24 cellular contexts compared by ENCODE assay signal in the genomic region with DNA sequence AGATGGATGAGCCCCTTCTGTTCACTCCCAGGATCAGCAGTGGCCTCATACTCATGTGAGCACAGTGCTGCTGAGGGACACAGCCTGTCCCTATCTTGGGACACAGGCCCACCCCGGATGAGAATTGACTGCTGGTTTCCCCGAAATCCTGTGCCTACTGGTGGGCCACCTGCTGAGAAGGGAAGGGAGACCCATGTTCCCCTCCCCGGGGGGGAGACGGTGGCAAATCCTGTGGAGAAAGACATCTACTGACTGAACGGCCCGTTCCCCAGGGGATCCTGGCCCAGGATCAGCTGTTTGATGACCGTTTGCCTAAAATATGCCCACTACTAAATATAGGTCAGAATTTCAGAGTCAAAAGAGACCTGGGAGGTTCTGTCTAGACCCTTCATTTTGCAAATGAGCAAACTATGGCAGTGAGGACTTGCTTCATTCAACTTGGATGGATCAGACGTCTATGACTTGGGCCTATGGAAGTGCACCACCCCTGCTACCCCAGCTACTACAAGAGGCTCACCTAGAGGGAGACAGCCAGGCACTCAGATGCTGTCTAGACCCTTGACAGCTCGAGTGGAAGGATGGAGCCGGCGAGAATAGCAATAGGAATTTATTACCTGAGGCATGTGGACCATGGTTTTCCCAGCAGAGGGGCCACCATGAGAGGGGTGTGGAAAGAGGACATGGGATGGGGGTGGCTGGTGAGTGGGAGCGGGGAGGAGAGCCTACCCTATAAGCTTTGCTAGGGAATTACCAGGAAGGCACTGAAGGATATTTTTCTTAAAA. TPM values are rescaled to one million over a fixed set of nuclear protein-coding genes. Genes with fewer than 3 reads are reported as not detected.
DNase-seq lines count a peak whose midpoint lies in the region; ATAC-seq lines count a peak whose summit lies in the region.
"Had no signal": no experiment of that assay in that cellular context is flagged by ENCODE, and none has a peak within 500 bp of the region (broad histone marks: within the 10 kb centered on the region; RNA-seq: fewer than 3 reads in every experiment).

No MANE protein-coding gene starts in this region.

- H3K9me3 Mint-ChIP-seq in T-helper 1 cell treated with Interleukin-12 subunit alpha and Interleukin-12 subunit beta and Interleukin-4 antibody, amounts not matched to agents 30 μg/mL and 1 μg/mL, for 36 hours = no peaks in the 10 kb centered on the region
- H3K9me3 Mint-ChIP-seq in stimulated activated memory B cell treated with anti-CD40 and anti-IgM and Interleukin-4, amounts not matched to agents 10 μg/mL and 1 μg/mL and 100 μg/mL, for 72 hours = no peaks in the 10 kb centered on the region
- H3K9me3 Mint-ChIP-seq: CD4-positive, CD25-positive, alpha-beta regulatory T cell had no signal

- H3K4me1 Mint-ChIP-seq in T-helper 1 cell treated with Interleukin-12 subunit alpha and Interleukin-12 subunit beta and Interleukin-4 antibody, amounts not matched to agents 30 μg/mL and 1 μg/mL, for 36 hours (ENCODE audit: low read depth) = peaks cover 6% of the 10 kb centered on the region
- H3K4me1 Mint-ChIP-seq in stimulated activated memory B cell treated with anti-CD40 and anti-IgM and Interleukin-4, amounts not matched to agents 10 μg/mL and 1 μg/mL and 100 μg/mL, for 72 hours = peaks cover 25% of the 10 kb centered on the region

- H3K4me2 ChIP-seq in BLaER1 treated with 17β-estradiol and CSF1 and Interleukin-3, amounts not matched to agents 10 nM and 100 nM = peak overlapping the region in 9 of 11 experiments; percentile 21 to 84 (median 67); a peak in 16 of 22 replicates

- H3K4me1 ChIP-seq in BLaER1 treated with 17β-estradiol and CSF1 and Interleukin-3, amounts not matched to agents 10 nM and 100 nM = peaks cover 28 to 49% (median 37%) of the 10 kb centered on the region in 10 experiments
- H3K4me1 ChIP-seq: Caco-2 had no signal

- H3K4me3 Mint-ChIP-seq in T-helper 1 cell treated with Interleukin-12 subunit alpha and Interleukin-12 subunit beta and Interleukin-4 antibody, amounts not matched to agents 30 μg/mL and 1 μg/mL, for 36 hours = no peak overlapping the region
- no peak overlapping the region for H3K4me3 Mint-ChIP-seq in stimulated activated memory B cell treated with anti-CD40 and anti-IgM and Interleukin-4, amounts not matched to agents 10 μg/mL and 1 μg/mL and 100 μg/mL, for 72 hours
- H3K4me3 Mint-ChIP-seq: CD4-positive, CD25-positive, alpha-beta regulatory T cell had no signal

- H3K36me3 Mint-ChIP-seq in T-helper 1 cell treated with Interleukin-12 subunit alpha and Interleukin-12 subunit beta and Interleukin-4 antibody, amounts not matched to agents 30 μg/mL and 1 μg/mL, for 36 hours (ENCODE audit: low read depth) = peaks cover 1% of the 10 kb centered on the region
- H3K36me3 Mint-ChIP-seq in stimulated activated memory B cell treated with anti-CD40 and anti-IgM and Interleukin-4, amounts not matched to agents 10 μg/mL and 1 μg/mL and 100 μg/mL, for 72 hours = peaks cover 2% of the 10 kb centered on the region
- H3K36me3 Mint-ChIP-seq: CD4-positive, CD25-positive, alpha-beta regulatory T cell had no signal

- no peaks in the 10 kb centered on the region for H3K27me3 ChIP-seq in BLaER1 treated with 17β-estradiol and CSF1 and Interleukin-3, amounts not matched to agents 10 nM and 100 nM
- H3K27me3 ChIP-seq: MG63, Peyer's patch had no signal

- no peak for ATAC-seq in sciatic nerve
- ATAC-seq in stimulated activated memory B cell treated with anti-CD40 and anti-IgM and Interleukin-4, amounts not matched to agents 10 μg/mL and 1 μg/mL and 100 μg/mL, for 72 hours = no peak
- ATAC-seq: Right ventricle myocardium inferior had no signal

- peak overlapping the region in 6 of 11 experiments; percentile 12 to 37 (median 30); a peak in 9 of 22 replicates for H3K27ac ChIP-seq in BLaER1 treated with 17β-estradiol and CSF1 and Interleukin-3, amounts not matched to agents 10 nM and 100 nM
- H3K27ac ChIP-seq: HL-60, Peyer's patch had no signal

- peaks cover 0 to 2% (median 1%) of the 10 kb centered on the region in 11 experiments; a peak in 15 of 22 replicates for H3K9me3 ChIP-seq in BLaER1 treated with 17β-estradiol and CSF1 and Interleukin-3, amounts not matched to agents 10 nM and 100 nM (replicated peaks in 1 of 11)
- H3K9me3 ChIP-seq: Caco-2, MG63, Peyer's patch had no signal

- no peaks in the 10 kb centered on the region for H4K20me1 ChIP-seq in BLaER1 treated with 17β-estradiol and CSF1 and Interleukin-3, amounts not matched to agents 10 nM and 100 nM

- no peaks in the 10 kb centered on the region for H3K27me3 Mint-ChIP-seq in T-helper 1 cell treated with Interleukin-12 subunit alpha and Interleukin-12 subunit beta and Interleukin-4 antibody, amounts not matched to agents 30 μg/mL and 1 μg/mL, for 36 hours (ENCODE audit: low read depth)
- H3K27me3 Mint-ChIP-seq in stimulated activated memory B cell treated with anti-CD40 and anti-IgM and Interleukin-4, amounts not matched to agents 10 μg/mL and 1 μg/mL and 100 μg/mL, for 72 hours = no peaks in the 10 kb centered on the region
- H3K27me3 Mint-ChIP-seq: CD4-positive, CD25-positive, alpha-beta regulatory T cell had no signal

- peaks cover under 1 to 2% (median 2%) of the 10 kb centered on the region in 11 experiments for H3K36me3 ChIP-seq in BLaER1 treated with 17β-estradiol and CSF1 and Interleukin-3, amounts not matched to agents 10 nM and 100 nM
- H3K36me3 ChIP-seq: MG63 had no signal

- H3K9ac ChIP-seq in BLaER1 treated with 17β-estradiol and CSF1 and Interleukin-3, amounts not matched to agents 10 nM and 100 nM = peak overlapping the region in 10 of 11 experiments; percentile 3 to 57 (median 40); a peak in 13 of 22 replicates

- no peak overlapping the region; a peak in 1 of 20 replicates for H3K4me3 ChIP-seq in BLaER1 treated with 17β-estradiol and CSF1 and Interleukin-3, amounts not matched to agents 10 nM and 100 nM
- H3K4me3 ChIP-seq: MG63, Peyer's patch had no signal

- peak overlapping the region; percentile 50 for H3K27ac Mint-ChIP-seq in T-helper 1 cell treated with Interleukin-12 subunit alpha and Interleukin-12 subunit beta and Interleukin-4 antibody, amounts not matched to agents 30 μg/mL and 1 μg/mL, for 36 hours
- H3K27ac Mint-ChIP-seq in stimulated activated memory B cell treated with anti-CD40 and anti-IgM and Interleukin-4, amounts not matched to agents 10 μg/mL and 1 μg/mL and 100 μg/mL, for 72 hours = no peak overlapping the region

- intact Hi-C loops in sciatic nerve (cut with DNase I) = no loop called here

- DNase-seq in T-helper 1 cell (no peak), cerebellar cortex (ENCODE audit: low spot score) (peak; percentile 29), sciatic nerve (ENCODE audit: low spot score) (peak; percentile 52), DMS79 treated with DMSO at 0.1 percent for 48 hours (lab: John Stamatoyannopoulos, UW) (no peak), medulla oblongata (ENCODE audit: extremely low spot score) (no peak)
- DNase-seq: 8988T; Caco-2; CD4-positive, CD25-positive, alpha-beta regulatory T cell; GF-D8; H7; IMR-90; Karpas-422; MG63; NCI-H1092; NCI-H146; NCI-H2029 treated with DMSO at 0.1 percent for 48 hours; NCI-H446 treated with DMSO at 0.1 percent for 48 hours; NCI-H69 had no signal

RNA-seq across cellular contexts. Expression of gene THEMIS2, which starts 15.6 kb away (rescaled TPM):
- total RNA-seq in sciatic nerve = 25.7 TPM

RNA-seq across cellular contexts. Expression of gene PPP1R8, which starts 26.2 kb away (rescaled TPM):
- total RNA-seq in sciatic nerve = 32.5 TPM

RNA-seq across cellular contexts. Expression of gene RPA2, which starts 57.6 kb away (rescaled TPM):
- 19.8 TPM for total RNA-seq in sciatic nerve

Comparison
In these comparisons a context has a peak if more than half of its experiments do, and no peak if none do; other contexts are left out.
1. DNase-seq: peak in cerebellar cortex (single experiment) and sciatic nerve (single experiment); none in T-helper 1 cell (0 of 5), DMS79 treated with DMSO at 0.1 percent for 48 hours (single experiment) and medulla oblongata (single experiment).